Comparison of ENCODE assay signal across 8 cellular contexts in the genomic region with DNA sequence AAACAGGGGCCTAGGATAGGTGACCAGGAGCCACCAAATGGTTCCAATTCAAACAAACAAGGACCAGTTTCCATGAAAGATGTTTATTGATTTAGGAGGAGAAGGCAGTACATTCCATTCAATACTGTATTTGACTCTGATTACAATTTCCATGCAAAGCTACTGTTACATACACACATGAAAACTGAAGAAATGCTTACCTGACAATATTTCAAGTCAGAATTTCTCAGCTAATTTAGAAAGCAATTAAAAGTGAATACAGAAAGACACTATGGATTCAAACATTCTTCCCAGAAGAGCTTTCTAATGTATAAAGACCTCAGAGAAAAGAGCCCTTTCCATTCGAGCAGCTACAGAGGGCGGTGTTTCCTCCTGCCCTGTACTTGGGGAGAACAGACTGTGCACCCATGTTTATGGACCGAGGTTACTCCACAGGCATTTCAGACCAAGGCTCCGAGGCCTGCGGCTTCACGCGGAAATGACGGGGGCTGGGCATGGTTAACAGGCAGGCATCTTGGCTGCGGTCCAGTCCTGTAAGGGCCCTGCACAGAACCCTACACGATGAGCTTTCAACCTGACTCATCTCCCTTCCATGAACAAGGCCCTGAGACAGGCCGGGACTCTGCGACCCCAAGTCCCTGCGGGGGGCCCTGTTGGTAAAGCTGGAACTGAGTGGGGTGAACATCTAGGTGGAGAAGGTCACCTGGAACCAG. TPM values are rescaled to one million over a fixed set of nuclear protein-coding genes. Genes with fewer than 3 reads are reported as not detected.
DNase-seq lines count a peak whose midpoint lies in the region; ATAC-seq and TF ChIP-seq lines count a peak whose summit lies in the region.

No MANE protein-coding gene starts in this region.

- intact Hi-C loops in CD8-positive, alpha-beta T cell (cut with DNase I, micrococcal nuclease): no loop called here
- intact Hi-C loops in left cardiac atrium (cut with DNase I): no loop called here

- H3K9me3 Mint-ChIP-seq in CD8-positive, alpha-beta T cell: no peaks in the 10 kb centered on the region
- H3K9me3 Mint-ChIP-seq in activated CD8-positive, alpha-beta T cell treated with anti-CD3 and anti-CD28 coated beads, Interleukin-2, amount 10 ng/mL, durations not matched to agents 7 days and 5 days (ENCODE audit: insufficient read depth): no peaks in the 10 kb centered on the region

- no peak overlapping the region for H3K4me3 Mint-ChIP-seq in CD8-positive, alpha-beta T cell
- no peak overlapping the region for H3K4me3 Mint-ChIP-seq in activated CD8-positive, alpha-beta T cell treated with anti-CD3 and anti-CD28 coated beads, Interleukin-2, amount 10 ng/mL, durations not matched to agents 7 days and 5 days

- CTCF ChIA-PET in CD8-positive, alpha-beta T cell (lab: Charles Lee): interaction anchor here (0.8 to 5.2 kb wide), 5 partner anchors 11 to 122 kb away, joined by 4 to 23 read pairs (median 6); no protein-coding TSS in a partner anchor
- CTCF ChIA-PET in activated CD8-positive, alpha-beta T cell treated with anti-CD3 and anti-CD28 coated beads, Interleukin-2, amount 10 ng/mL, durations not matched to agents 7 days and 5 days (lab: Charles Lee): interaction anchor here (0.7 kb wide), 1 partner anchor 31 kb away, joined by 3 read pairs; no protein-coding TSS in a partner anchor

- peak; percentile 48 for ATAC-seq in CD8-positive, alpha-beta T cell
- ATAC-seq in activated CD8-positive, alpha-beta T cell treated with anti-CD3 and anti-CD28 coated beads, Interleukin-2, amount 10 ng/mL, durations not matched to agents 7 days and 5 days: peak; percentile 55
- peak; percentile 58 to 61 for ATAC-seq in left cardiac atrium
- no peak for ATAC-seq in GM21717 (IDR thresholded peaks at IDR 0.05; ENCODE audit: unreplicated experiment)

- H3K36me3 Mint-ChIP-seq in CD8-positive, alpha-beta T cell: peaks cover 62% of the 10 kb centered on the region
- H3K36me3 Mint-ChIP-seq in activated CD8-positive, alpha-beta T cell treated with anti-CD3 and anti-CD28 coated beads, Interleukin-2, amount 10 ng/mL, durations not matched to agents 7 days and 5 days (ENCODE audit: low read depth): peaks cover 65% of the 10 kb centered on the region

- H3K27me3 Mint-ChIP-seq in CD8-positive, alpha-beta T cell (ENCODE audit: low read depth): no peaks in the 10 kb centered on the region
- H3K27me3 Mint-ChIP-seq in activated CD8-positive, alpha-beta T cell treated with anti-CD3 and anti-CD28 coated beads, Interleukin-2, amount 10 ng/mL, durations not matched to agents 7 days and 5 days (ENCODE audit: low read depth): no peaks in the 10 kb centered on the region

- no peaks in the 10 kb centered on the region for H3K9me3 ChIP-seq in CD8-positive, alpha-beta T cell (ENCODE audit: low read length)

- H3K27ac Mint-ChIP-seq in CD8-positive, alpha-beta T cell: peak overlapping the region; percentile 32
- H3K27ac Mint-ChIP-seq in activated CD8-positive, alpha-beta T cell treated with anti-CD3 and anti-CD28 coated beads, Interleukin-2, amount 10 ng/mL, durations not matched to agents 7 days and 5 days: peak overlapping the region; percentile 39

- peaks cover 38% of the 10 kb centered on the region for H3K36me3 ChIP-seq in CD8-positive, alpha-beta T cell (ENCODE audit: insufficient read depth, low read length)

- peaks cover 28% of the 10 kb centered on the region for H3K4me1 ChIP-seq in CD8-positive, alpha-beta T cell (ENCODE audit: insufficient read depth, low read length)

- no peaks in the 10 kb centered on the region for H3K27me3 ChIP-seq in CD8-positive, alpha-beta T cell (ENCODE audit: insufficient read depth, low read length)

- peaks cover 23% of the 10 kb centered on the region for H3K4me1 Mint-ChIP-seq in CD8-positive, alpha-beta T cell (ENCODE audit: low read depth)
- H3K4me1 Mint-ChIP-seq in activated CD8-positive, alpha-beta T cell treated with anti-CD3 and anti-CD28 coated beads, Interleukin-2, amount 10 ng/mL, durations not matched to agents 7 days and 5 days (ENCODE audit: low read depth): peaks cover 29% of the 10 kb centered on the region

- POLR2A ChIA-PET in CD8-positive, alpha-beta T cell (lab: Charles Lee): interaction anchor here (0.6 kb wide), 1 partner anchor 11 kb away, joined by 4 read pairs; no protein-coding TSS in a partner anchor
- POLR2A ChIA-PET in activated CD8-positive, alpha-beta T cell treated with anti-CD3 and anti-CD28 coated beads, Interleukin-2, amount 10 ng/mL, durations not matched to agents 7 days and 5 days (lab: Charles Lee): interaction anchor here (0.7 to 1.8 kb wide), 4 partner anchors 12 to 38 kb away, joined by 3 to 4 read pairs (median 3); no protein-coding TSS in a partner anchor

- no peak overlapping the region for H3K27ac ChIP-seq in CD8-positive, alpha-beta T cell (ENCODE audit: low read depth, low read length)

- H3K4me3 ChIP-seq in CD8-positive, alpha-beta T cell (ENCODE audit: low read depth, low read length): no peak overlapping the region

- peak in 5 of 7 experiments; percentile 23 to 54 (median 38) for DNase-seq in CD8-positive, alpha-beta T cell
- DNase-seq in NCI-H1436 (lab: John Stamatoyannopoulos, UW) (peak; percentile 30), left cardiac atrium (peak; percentile 67), ureter (ENCODE audit: low spot score) (peak; percentile 72), ecto neural progenitor cell (ENCODE audit: low spot score) (no peak), COLO829 (ENCODE audit: low spot score) (no peak)
- DNase-seq in activated CD8-positive, alpha-beta T cell treated with anti-CD3 and anti-CD28 coated beads, Interleukin-2, amount 10 ng/mL, durations not matched to agents 7 days and 5 days: peak; percentile 53

- no peak for TF ChIP-seq CTCF in CD8-positive, alpha-beta T cell (IDR thresholded peaks at IDR 0.05)

RNA-seq across cellular contexts. Expression of a gene that starts 25.7 kb away (rescaled TPM):
- total RNA-seq in CD8-positive, alpha-beta T cell: 1 to 10 TPM; 4.3 to 4.8 TPM
- 1 to 10 TPM; 7.9 to 9.6 TPM for total RNA-seq in activated CD8-positive, alpha-beta T cell treated with anti-CD3 and anti-CD28 coated beads, Interleukin-2, amount 10 ng/mL, durations not matched to agents 7 days and 5 days
- total RNA-seq in left cardiac atrium (1 to 10 TPM; 6.4 to 8.4 TPM), ureter (11.8 TPM)

RNA-seq across cellular contexts. Expression of a gene that starts 39.0 kb away (rescaled TPM):
- total RNA-seq in CD8-positive, alpha-beta T cell: 10 to 100 TPM; 44.7 to 46.6 TPM
- total RNA-seq in activated CD8-positive, alpha-beta T cell treated with anti-CD3 and anti-CD28 coated beads, Interleukin-2, amount 10 ng/mL, durations not matched to agents 7 days and 5 days: 10 to 100 TPM; 69.6 to 74.0 TPM
- total RNA-seq in left cardiac atrium (10 to 100 TPM; 33.8 to 39.1 TPM), ureter (75.8 TPM)

RNA-seq across cellular contexts. Expression of a gene that starts 50.6 kb away (rescaled TPM):
- 10 to 100 TPM; 48.7 to 48.8 TPM for total RNA-seq in CD8-positive, alpha-beta T cell
- total RNA-seq in activated CD8-positive, alpha-beta T cell treated with anti-CD3 and anti-CD28 coated beads, Interleukin-2, amount 10 ng/mL, durations not matched to agents 7 days and 5 days: 10 to 100 TPM; 37.3 to 39.7 TPM
- 10 to 100 TPM; 16.8 to 20.2 TPM for total RNA-seq in left cardiac atrium
- 43.1 TPM for total RNA-seq in ureter

Comparison
In these comparisons a context has a peak if more than half of its experiments do, and no peak if none do; other contexts are left out.
1. DNase-seq: peak in CD8-positive, alpha-beta T cell (5 of 7), NCI-H1436 (single experiment), activated CD8-positive, alpha-beta T cell treated with anti-CD3 and anti-CD28 coated beads, Interleukin-2, amount 10 ng/mL, durations not matched to agents 7 days and 5 days (single experiment), left cardiac atrium (single experiment) and ureter (single experiment); none in ecto neural progenitor cell (single experiment) and COLO829 (single experiment).